Comparison of ENCODE assay signal across 9 cellular contexts in genomic region chr6:15384901-15385300, GRCh38.
DNase-seq lines count a peak whose midpoint lies in the region; ATAC-seq and TF ChIP-seq lines count a peak whose summit lies in the region.
"Had no signal": no experiment of that assay in that cellular context is flagged by ENCODE, and none has a peak within 500 bp of the region (broad histone marks: within the 10 kb centered on the region; RNA-seq: fewer than 3 reads in every experiment).

No MANE protein-coding gene starts in this region.

- no peak overlapping the region for H3K27ac ChIP-seq in Karpas-422 (ENCODE audit: low read length)
- H3K27ac ChIP-seq: stomach had no signal

- H3K9me2 ChIP-seq in Karpas-422 (replicated peaks; ENCODE audit: insufficient read depth, low read length) = no peaks in the 10 kb centered on the region

- H3K36me3 ChIP-seq in Karpas-422 (ENCODE audit: insufficient read depth, low read length) = no peaks in the 10 kb centered on the region
- H3K36me3 ChIP-seq: stomach had no signal

- H3K4me1 Mint-ChIP-seq in activated naive CD4-positive, alpha-beta T cell treated with anti-CD3 and anti-CD28 coated beads, Interleukin-2, amount 10 ng/mL, durations not matched to agents 7 days and 5 days = peaks cover 61% of the 10 kb centered on the region
- peaks cover 78% of the 10 kb centered on the region for H3K4me1 Mint-ChIP-seq in activated naive CD4-positive, alpha-beta T cell treated with anti-CD3 and anti-CD28 coated beads for 36 hours (ENCODE audit: low read depth)
- H3K4me1 Mint-ChIP-seq in dendritic cell treated with granulocyte-macrophage colony-stimulating factor and Interleukin-4, amounts not matched to agents 40 ng/mL and 50 ng/mL, for 4 days (ENCODE audit: low read depth) = peaks cover 88% of the 10 kb centered on the region
- H3K4me1 Mint-ChIP-seq in type B pancreatic cell (ENCODE audit: unreplicated experiment) = peaks cover 64% of the 10 kb centered on the region

- H3K9me3 ChIP-seq in Karpas-422 (ENCODE audit: low read length) = no peaks in the 10 kb centered on the region
- H3K9me3 ChIP-seq: stomach had no signal

- no peak for TF ChIP-seq CTCF in type B pancreatic cell (conservative IDR thresholded peaks at IDR 0.05)

- no peaks in the 10 kb centered on the region for H3K27me3 ChIP-seq in Karpas-422 (ENCODE audit: low read length)
- H3K27me3 ChIP-seq: stomach had no signal

- peaks cover 4% of the 10 kb centered on the region for H3K36me3 Mint-ChIP-seq in activated naive CD4-positive, alpha-beta T cell treated with anti-CD3 and anti-CD28 coated beads, Interleukin-2, amount 10 ng/mL, durations not matched to agents 7 days and 5 days
- peaks cover 8% of the 10 kb centered on the region for H3K36me3 Mint-ChIP-seq in activated naive CD4-positive, alpha-beta T cell treated with anti-CD3 and anti-CD28 coated beads for 36 hours (ENCODE audit: low read depth)
- peaks cover 16% of the 10 kb centered on the region for H3K36me3 Mint-ChIP-seq in dendritic cell treated with granulocyte-macrophage colony-stimulating factor and Interleukin-4, amounts not matched to agents 40 ng/mL and 50 ng/mL, for 4 days (ENCODE audit: low read depth)
- H3K36me3 Mint-ChIP-seq in type B pancreatic cell = peaks cover 5% of the 10 kb centered on the region

- no peaks in the 10 kb centered on the region for H3K4me1 ChIP-seq in Karpas-422 (ENCODE audit: low read length)

- H4K20me1 ChIP-seq in Karpas-422 (ENCODE audit: insufficient read depth, low read depth, low read length) = peaks cover 49% of the 10 kb centered on the region

- intact Hi-C loops in activated naive CD4-positive, alpha-beta T cell treated with anti-CD3 and anti-CD28 coated beads for 36 hours (cut with micrococcal nuclease) = no loop called here
- intact Hi-C loops in dendritic cell treated with granulocyte-macrophage colony-stimulating factor and Interleukin-4, amounts not matched to agents 40 ng/mL and 50 ng/mL, for 4 days (cut with micrococcal nuclease) = no loop called here

- peak overlapping the region; percentile 1 for H3K27ac Mint-ChIP-seq in activated naive CD4-positive, alpha-beta T cell treated with anti-CD3 and anti-CD28 coated beads, Interleukin-2, amount 10 ng/mL, durations not matched to agents 7 days and 5 days
- H3K27ac Mint-ChIP-seq in activated naive CD4-positive, alpha-beta T cell treated with anti-CD3 and anti-CD28 coated beads for 36 hours = no peak overlapping the region
- peak overlapping the region; percentile 11 for H3K27ac Mint-ChIP-seq in dendritic cell treated with granulocyte-macrophage colony-stimulating factor and Interleukin-4, amounts not matched to agents 40 ng/mL and 50 ng/mL, for 4 days
- H3K27ac Mint-ChIP-seq in type B pancreatic cell = peak overlapping the region; percentile 3

- DNase-seq in activated naive CD4-positive, alpha-beta T cell treated with anti-CD3 and anti-CD28 coated beads, Interleukin-2, amount 10 ng/mL, durations not matched to agents 7 days and 5 days = no peak
- no peak for DNase-seq in activated naive CD4-positive, alpha-beta T cell treated with anti-CD3 and anti-CD28 coated beads for 36 hours
- DNase-seq in type B pancreatic cell (ENCODE audit: extremely low spot score, unreplicated experiment) (no peak), Karpas-422 (no peak), epidermal melanocyte (ENCODE audit: insufficient read length, low spot score) (no peak)
- DNase-seq: stomach had no signal

- no peaks in the 10 kb centered on the region for H3K27me3 Mint-ChIP-seq in activated naive CD4-positive, alpha-beta T cell treated with anti-CD3 and anti-CD28 coated beads, Interleukin-2, amount 10 ng/mL, durations not matched to agents 7 days and 5 days
- H3K27me3 Mint-ChIP-seq in activated naive CD4-positive, alpha-beta T cell treated with anti-CD3 and anti-CD28 coated beads for 36 hours (ENCODE audit: low read depth) = no peaks in the 10 kb centered on the region
- no peaks in the 10 kb centered on the region for H3K27me3 Mint-ChIP-seq in dendritic cell treated with granulocyte-macrophage colony-stimulating factor and Interleukin-4, amounts not matched to agents 40 ng/mL and 50 ng/mL, for 4 days
- no peaks in the 10 kb centered on the region for H3K27me3 Mint-ChIP-seq in type B pancreatic cell

- ATAC-seq in HG03571 (IDR thresholded peaks at IDR 0.05; ENCODE audit: unreplicated experiment) (peak; percentile 47), GM21576 (IDR thresholded peaks at IDR 0.05; ENCODE audit: unreplicated experiment) (no peak)

- no peaks in the 10 kb centered on the region for H3K79me2 ChIP-seq in Karpas-422 (ENCODE audit: low read length)

- H3K9me3 Mint-ChIP-seq in activated naive CD4-positive, alpha-beta T cell treated with anti-CD3 and anti-CD28 coated beads, Interleukin-2, amount 10 ng/mL, durations not matched to agents 7 days and 5 days = no peaks in the 10 kb centered on the region
- H3K9me3 Mint-ChIP-seq in activated naive CD4-positive, alpha-beta T cell treated with anti-CD3 and anti-CD28 coated beads for 36 hours = no peaks in the 10 kb centered on the region
- H3K9me3 Mint-ChIP-seq in dendritic cell treated with granulocyte-macrophage colony-stimulating factor and Interleukin-4, amounts not matched to agents 40 ng/mL and 50 ng/mL, for 4 days = no peaks in the 10 kb centered on the region
- H3K9me3 Mint-ChIP-seq in type B pancreatic cell = no peaks in the 10 kb centered on the region

- no peak overlapping the region for H3K4me2 ChIP-seq in Karpas-422 (ENCODE audit: low read depth, low read length, poor library complexity, severe bottlenecking)

- no peak overlapping the region for H2AFZ ChIP-seq in Karpas-422 (ENCODE audit: low read length)

- H3K9ac ChIP-seq in Karpas-422 (ENCODE audit: low read length) = no peak overlapping the region

- H3K4me3 Mint-ChIP-seq in activated naive CD4-positive, alpha-beta T cell treated with anti-CD3 and anti-CD28 coated beads, Interleukin-2, amount 10 ng/mL, durations not matched to agents 7 days and 5 days = no peak overlapping the region
- H3K4me3 Mint-ChIP-seq in activated naive CD4-positive, alpha-beta T cell treated with anti-CD3 and anti-CD28 coated beads for 36 hours = no peak overlapping the region
- no peak overlapping the region for H3K4me3 Mint-ChIP-seq in dendritic cell treated with granulocyte-macrophage colony-stimulating factor and Interleukin-4, amounts not matched to agents 40 ng/mL and 50 ng/mL, for 4 days
- peak overlapping the region; percentile 32 for H3K4me3 Mint-ChIP-seq in type B pancreatic cell

- CTCF ChIA-PET in activated naive CD4-positive, alpha-beta T cell treated with anti-CD3 and anti-CD28 coated beads, Interleukin-2, amount 10 ng/mL, durations not matched to agents 7 days and 5 days (lab: Charles Lee) = no interaction called here
- CTCF ChIA-PET in activated naive CD4-positive, alpha-beta T cell treated with anti-CD3 and anti-CD28 coated beads for 36 hours (lab: Charles Lee) = interaction anchor here (0.6 to 1.3 kb wide), 2 partner anchors 10 to 44 kb away, joined by 3 to 4 read pairs; no protein-coding TSS in a partner anchor

- no peak overlapping the region for H3K4me3 ChIP-seq in Karpas-422 (ENCODE audit: low read length)
- H3K4me3 ChIP-seq: stomach had no signal
